Comparison of ENCODE assay signal across 11 cellular contexts in the genomic region with DNA sequence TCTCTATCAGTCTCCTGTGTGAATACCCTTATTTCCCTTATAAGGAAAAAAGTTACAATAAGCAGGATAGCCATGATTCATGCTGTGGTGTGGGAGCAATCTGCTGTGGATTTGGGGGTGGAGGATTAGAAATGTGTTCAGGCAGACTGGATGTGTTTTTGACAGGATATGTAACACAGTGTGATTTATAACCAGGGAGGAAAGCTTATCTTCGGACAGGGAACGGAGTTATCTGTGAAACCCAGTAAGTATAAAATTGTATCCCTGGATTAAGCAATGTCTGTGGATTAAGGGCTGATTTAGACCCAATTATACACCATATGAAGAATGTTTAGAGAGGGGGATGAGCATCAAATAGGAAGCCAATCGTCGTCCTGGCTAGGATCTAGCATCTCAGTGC.
DNase-seq lines count a peak whose midpoint lies in the region; ATAC-seq and TF ChIP-seq lines count a peak whose summit lies in the region.
"Had no signal": no experiment of that assay in that cellular context is flagged by ENCODE, and none has a peak within 500 bp of the region (broad histone marks: within the 10 kb centered on the region; RNA-seq: fewer than 3 reads in every experiment).

No MANE protein-coding gene starts in this region.

- no peaks in the 10 kb centered on the region for H3K36me3 ChIP-seq in uterus
- H3K36me3 ChIP-seq: heart right ventricle, right lobe of liver, tibial artery had no signal

- H3K36me3 Mint-ChIP-seq in activated naive CD4-positive, alpha-beta T cell treated with anti-CD3 and anti-CD28 coated beads, Interleukin-2, amount 50 U/mL, for 24 hours: peaks cover 53% of the 10 kb centered on the region
- H3K36me3 Mint-ChIP-seq in activated B cell treated with CpG ODN at 0.5 μM for 24 hours (ENCODE audit: low read depth): no peaks in the 10 kb centered on the region

- no peaks in the 10 kb centered on the region for H3K9me3 Mint-ChIP-seq in activated naive CD4-positive, alpha-beta T cell treated with anti-CD3 and anti-CD28 coated beads, Interleukin-2, amount 50 U/mL, for 24 hours
- H3K9me3 Mint-ChIP-seq in activated B cell treated with CpG ODN at 0.5 μM for 24 hours: no peaks in the 10 kb centered on the region

- H3K4me1 Mint-ChIP-seq in activated naive CD4-positive, alpha-beta T cell treated with anti-CD3 and anti-CD28 coated beads, Interleukin-2, amount 50 U/mL, for 24 hours: peaks cover 94% of the 10 kb centered on the region
- peaks cover 94% of the 10 kb centered on the region for H3K4me1 Mint-ChIP-seq in activated B cell treated with CpG ODN at 0.5 μM for 24 hours

- POLR2A ChIA-PET in activated B cell treated with CpG ODN at 0.5 μM for 24 hours (lab: Charles Lee): interaction anchor here (0.9 to 7.7 kb wide), 6 partner anchors 10 to 55 kb away, joined by 3 to 59 read pairs (median 8); no protein-coding TSS in a partner anchor

- peak overlapping the region; percentile 85 for H3K4me3 Mint-ChIP-seq in activated naive CD4-positive, alpha-beta T cell treated with anti-CD3 and anti-CD28 coated beads, Interleukin-2, amount 50 U/mL, for 24 hours
- H3K4me3 Mint-ChIP-seq in activated B cell treated with CpG ODN at 0.5 μM for 24 hours: peak overlapping the region; percentile 52

- H3K4me3 ChIP-seq in fibroblast of villous mesenchyme (ENCODE audit: low read depth, low read length) (no peak overlapping the region), uterus (no peak overlapping the region)
- H3K4me3 ChIP-seq: right lobe of liver, tibial artery had no signal

- peak overlapping the region; percentile 94 for H3K27ac Mint-ChIP-seq in activated naive CD4-positive, alpha-beta T cell treated with anti-CD3 and anti-CD28 coated beads, Interleukin-2, amount 50 U/mL, for 24 hours
- H3K27ac Mint-ChIP-seq in activated B cell treated with CpG ODN at 0.5 μM for 24 hours: peak overlapping the region; percentile 88

- H3K4me1 ChIP-seq in uterus: peaks cover 16 to 17% of the 10 kb centered on the region in 2 donors

- peak overlapping the region; percentile 80 to 87 for H3K27ac ChIP-seq in uterus
- H3K27ac ChIP-seq: right lobe of liver had no signal

- no peak for DNase-seq in activated naive CD4-positive, alpha-beta T cell treated with anti-CD3 and anti-CD28 coated beads, Interleukin-2, amount 50 U/mL, for 16 hours
- DNase-seq in activated B cell treated with CpG ODN at 0.5 μM for 24 hours (no peak), fibroblast of villous mesenchyme (ENCODE audit: low read depth) (peak; percentile 48), uterus (peak in 1 of 2 donors; percentile 74), pons (ENCODE audit: low spot score) (no peak), AG08395 (ENCODE audit: low spot score) (no peak)
- DNase-seq: heart right ventricle, right lobe of liver, tibial artery had no signal

- no peak for TF ChIP-seq POLR2A in uterus (IDR thresholded peaks at IDR 0.05)

- no peaks in the 10 kb centered on the region for H3K27me3 ChIP-seq in uterus
- H3K27me3 ChIP-seq: right lobe of liver, tibial artery had no signal

- intact Hi-C loops in activated B cell treated with CpG ODN at 0.5 μM for 24 hours (cut with micrococcal nuclease): loop anchor here (1.0 to 2.0 kb wide), 2 partner anchors 10 to 17 kb away; no protein-coding TSS in a partner anchor
- intact Hi-C loops in uterus (cut with DNase I; ENCODE audit: low total_unique reads): no loop called here

- no peaks in the 10 kb centered on the region for H3K9me3 ChIP-seq in uterus
- H3K9me3 ChIP-seq: heart right ventricle, right lobe of liver, tibial artery had no signal

- TF ChIP-seq CTCF in activated B cell treated with CpG ODN at 0.5 μM for 24 hours (IDR thresholded peaks at IDR 0.05) (no peak), fibroblast of villous mesenchyme (IDR thresholded peaks at IDR 0.05; ENCODE audit: insufficient read depth, low read depth, low read length) (no peak), uterus (IDR thresholded peaks at IDR 0.05) (no peak)

- CTCF ChIA-PET in activated B cell treated with CpG ODN at 0.5 μM for 24 hours (lab: Charles Lee): interaction anchor here (0.9 to 3.2 kb wide), 4 partner anchors 10 to 50 kb away, joined by 3 to 7 read pairs (median 4); no protein-coding TSS in a partner anchor

- no peak for ATAC-seq in activated B cell treated with CpG ODN at 0.5 μM for 24 hours (ENCODE audit: low read depth)
- ATAC-seq in GM18498 (IDR thresholded peaks at IDR 0.05; ENCODE audit: unreplicated experiment): no peak
- ATAC-seq: right lobe of liver had no signal

- H3K27me3 Mint-ChIP-seq in activated naive CD4-positive, alpha-beta T cell treated with anti-CD3 and anti-CD28 coated beads, Interleukin-2, amount 50 U/mL, for 24 hours: no peaks in the 10 kb centered on the region
- no peaks in the 10 kb centered on the region for H3K27me3 Mint-ChIP-seq in activated B cell treated with CpG ODN at 0.5 μM for 24 hours
